Comparison of ENCODE assay signal across 1 cellular context in the genomic region with DNA sequence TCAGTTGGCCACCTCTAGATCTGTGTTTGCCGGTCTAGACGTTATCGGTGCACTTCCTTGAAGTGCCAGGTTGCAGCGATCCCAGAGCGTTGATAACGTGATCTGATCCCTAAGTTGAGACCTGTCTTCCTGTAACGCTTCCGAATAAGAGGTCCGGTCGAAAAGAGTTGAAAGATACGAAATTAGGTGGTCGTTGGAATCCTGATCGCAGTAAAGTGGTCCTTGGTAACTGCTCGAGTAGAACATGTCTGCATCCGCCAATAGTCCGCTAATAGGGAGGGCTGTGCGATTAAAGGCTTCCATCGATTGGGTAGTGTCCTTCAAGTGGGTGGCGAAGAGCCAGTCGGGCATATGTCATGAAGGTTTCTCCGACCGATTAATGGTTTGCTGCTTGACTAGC.
A peak's percentile ranks its signal among the peaks of the same experiment; 100 is the strongest.
TF ChIP-seq lines count a peak whose summit lies in the region.

No MANE protein-coding gene starts in this region.

TF ChIP-seq in H1, 55 proteins besides CTCF, POLR2A, EP300 and RAD21:
- no peak for TF ChIP-seq CREB1 (IDR thresholded peaks at IDR 0.05)
- no peak for TF ChIP-seq KDM1A (IDR thresholded peaks at IDR 0.05; ENCODE audit: borderline replicate concordance, low read length)
- peak; percentile 26; the same call in 1 of the 2 replicates for TF ChIP-seq POLR2AphosphoS5 (IDR thresholded peaks at IDR 0.05; ENCODE audit: low read depth, low read length)
- no peak for TF ChIP-seq EZH2 (IDR thresholded peaks at IDR 0.05; ENCODE audit: low read depth, low read length, severe bottlenecking)
- TF ChIP-seq SRF (IDR thresholded peaks at IDR 0.05; ENCODE audit: low read depth, low read length): no peak
- TF ChIP-seq SIX5 (IDR thresholded peaks at IDR 0.05; ENCODE audit: low read depth, low read length): no peak
